In the genomic region with DNA sequence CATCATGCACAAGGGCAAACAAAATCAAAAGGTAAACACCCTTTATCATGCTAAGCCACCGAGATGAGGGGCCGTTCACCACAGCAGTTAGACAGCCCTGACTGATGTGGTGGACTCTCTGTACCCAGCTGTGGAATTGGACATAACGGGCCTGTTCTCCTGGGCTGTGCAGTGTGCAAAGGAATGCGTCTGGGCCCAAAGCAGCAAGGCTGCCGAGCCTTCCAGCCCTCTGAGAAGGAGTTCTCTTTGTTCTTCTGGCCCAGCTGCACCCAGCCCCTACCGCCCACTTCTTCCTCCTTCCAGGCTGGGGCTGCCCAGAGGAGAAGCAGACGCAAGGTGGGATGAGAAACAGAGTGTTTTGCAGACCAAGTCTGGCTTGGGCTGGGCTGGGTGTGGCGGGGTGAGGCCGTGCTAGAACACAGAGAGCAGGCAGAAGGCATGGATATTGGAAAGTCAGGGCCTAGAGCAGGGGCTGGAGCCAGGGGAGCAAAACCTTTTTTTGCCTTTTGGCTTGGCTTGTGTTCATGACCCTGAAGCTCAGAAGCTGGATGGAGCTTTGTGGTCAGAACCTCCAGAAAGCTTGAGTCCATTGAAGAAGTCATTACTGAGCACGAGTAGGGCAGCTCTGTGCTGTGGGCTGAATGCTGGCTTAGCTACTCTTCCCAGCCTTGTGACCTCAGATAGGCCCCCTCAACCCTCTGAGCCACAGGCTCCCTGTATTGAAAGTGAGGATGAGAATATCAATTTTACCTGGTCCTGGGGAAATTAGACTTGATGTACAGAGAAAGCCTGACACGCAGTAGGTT, we compare ENCODE assay signal across 2 cellular contexts.
TF ChIP-seq lines count a peak whose summit lies in the region.

No MANE protein-coding gene starts in this region.

TF ChIP-seq in HEK293, 187 proteins besides CTCF, POLR2A, EP300 and RAD21:
- TF ChIP-seq, protein P1, sequence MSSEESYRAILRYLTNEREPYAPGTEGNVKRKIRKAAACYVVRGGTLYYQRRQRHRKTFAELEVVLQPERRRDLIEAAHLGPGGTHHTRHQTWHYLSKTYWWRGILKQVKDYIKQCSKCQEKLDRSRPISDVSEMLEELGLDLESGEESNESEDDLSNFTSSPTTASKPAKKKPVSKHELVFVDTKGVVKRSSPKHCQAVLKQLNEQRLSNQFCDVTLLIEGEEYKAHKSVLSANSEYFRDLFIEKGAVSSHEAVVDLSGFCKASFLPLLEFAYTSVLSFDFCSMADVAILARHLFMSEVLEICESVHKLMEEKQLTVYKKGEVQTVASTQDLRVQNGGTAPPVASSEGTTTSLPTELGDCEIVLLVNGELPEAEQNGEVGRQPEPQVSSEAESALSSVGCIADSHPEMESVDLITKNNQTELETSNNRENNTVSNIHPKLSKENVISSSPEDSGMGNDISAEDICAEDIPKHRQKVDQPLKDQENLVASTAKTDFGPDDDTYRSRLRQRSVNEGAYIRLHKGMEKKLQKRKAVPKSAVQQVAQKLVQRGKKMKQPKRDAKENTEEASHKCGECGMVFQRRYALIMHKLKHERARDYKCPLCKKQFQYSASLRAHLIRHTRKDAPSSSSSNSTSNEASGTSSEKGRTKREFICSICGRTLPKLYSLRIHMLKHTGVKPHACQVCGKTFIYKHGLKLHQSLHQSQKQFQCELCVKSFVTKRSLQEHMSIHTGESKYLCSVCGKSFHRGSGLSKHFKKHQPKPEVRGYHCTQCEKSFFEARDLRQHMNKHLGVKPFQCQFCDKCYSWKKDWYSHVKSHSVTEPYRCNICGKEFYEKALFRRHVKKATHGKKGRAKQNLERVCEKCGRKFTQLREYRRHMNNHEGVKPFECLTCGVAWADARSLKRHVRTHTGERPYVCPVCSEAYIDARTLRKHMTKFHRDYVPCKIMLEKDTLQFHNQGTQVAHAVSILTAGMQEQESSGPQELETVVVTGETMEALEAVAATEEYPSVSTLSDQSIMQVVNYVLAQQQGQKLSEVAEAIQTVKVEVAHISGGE (tag by site-specific recombination; conservative IDR thresholded peaks at IDR 0.05; ENCODE audit: low read depth): no peak
- TF ChIP-seq ZNF629 (tag by site-specific recombination; IDR thresholded peaks at IDR 0.05): no peak
- TF ChIP-seq KLF1 (tag by site-specific recombination; IDR thresholded peaks at IDR 0.05): peak; percentile 70
- peak; percentile 58; the same call in 1 of the 2 replicates for TF ChIP-seq ZFHX2 (tag by site-specific recombination; conservative IDR thresholded peaks at IDR 0.05)
- TF ChIP-seq, protein P2, sequence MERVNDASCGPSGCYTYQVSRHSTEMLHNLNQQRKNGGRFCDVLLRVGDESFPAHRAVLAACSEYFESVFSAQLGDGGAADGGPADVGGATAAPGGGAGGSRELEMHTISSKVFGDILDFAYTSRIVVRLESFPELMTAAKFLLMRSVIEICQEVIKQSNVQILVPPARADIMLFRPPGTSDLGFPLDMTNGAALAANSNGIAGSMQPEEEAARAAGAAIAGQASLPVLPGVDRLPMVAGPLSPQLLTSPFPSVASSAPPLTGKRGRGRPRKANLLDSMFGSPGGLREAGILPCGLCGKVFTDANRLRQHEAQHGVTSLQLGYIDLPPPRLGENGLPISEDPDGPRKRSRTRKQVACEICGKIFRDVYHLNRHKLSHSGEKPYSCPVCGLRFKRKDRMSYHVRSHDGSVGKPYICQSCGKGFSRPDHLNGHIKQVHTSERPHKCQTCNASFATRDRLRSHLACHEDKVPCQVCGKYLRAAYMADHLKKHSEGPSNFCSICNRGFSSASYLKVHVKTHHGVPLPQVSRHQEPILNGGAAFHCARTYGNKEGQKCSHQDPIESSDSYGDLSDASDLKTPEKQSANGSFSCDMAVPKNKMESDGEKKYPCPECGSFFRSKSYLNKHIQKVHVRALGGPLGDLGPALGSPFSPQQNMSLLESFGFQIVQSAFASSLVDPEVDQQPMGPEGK (tag by site-specific recombination; IDR thresholded peaks at IDR 0.05): no peak
- peak; percentile 42; the same call in 1 of the 2 replicates for TF ChIP-seq EGR2 (tag by site-specific recombination; IDR thresholded peaks at IDR 0.05; ENCODE audit: low read depth)

TF ChIP-seq in H1, 55 proteins besides CTCF, POLR2A, EP300 and RAD21:
- TF ChIP-seq JUN (IDR thresholded peaks at IDR 0.05; ENCODE audit: low read depth, low read length) (no peak), EZH2 (IDR thresholded peaks at IDR 0.05; ENCODE audit: low read depth, low read length, severe bottlenecking) (no peak), SP1 (IDR thresholded peaks at IDR 0.05; ENCODE audit: low read depth, low read length) (no peak), FOSL1 (IDR thresholded peaks at IDR 0.05; ENCODE audit: insufficient read depth, low read depth, low read length) (no peak), SRF (IDR thresholded peaks at IDR 0.05; ENCODE audit: low read depth, low read length) (no peak), SAP30 (IDR thresholded peaks at IDR 0.05; ENCODE audit: insufficient read depth, insufficient replicate concordance, low read length) (no peak), RXRA (IDR thresholded peaks at IDR 0.05; ENCODE audit: insufficient read depth, low read depth, low read length) (no peak), ZNF274 (IDR thresholded peaks at IDR 0.05; ENCODE audit: borderline replicate concordance, extremely low read depth, low read length) (no peak), KDM4A (IDR thresholded peaks at IDR 0.05; ENCODE audit: low read depth, low read length, severe bottlenecking) (no peak), HDAC2 (IDR thresholded peaks at IDR 0.05; ENCODE audit: borderline replicate concordance in 1 of 2, low read depth in 2 of 2, low read length in 2 of 2) (no peak), CHD2 (IDR thresholded peaks at IDR 0.05; ENCODE audit: low read length) (no peak), POU5F1 (IDR thresholded peaks at IDR 0.05; ENCODE audit: low read depth, low read length) (no peak), SIRT6 (IDR thresholded peaks at IDR 0.05; ENCODE audit: low read length) (no peak), HDAC6 (IDR thresholded peaks at IDR 0.05; ENCODE audit: low read depth, low read length) (no peak), TAF1 (IDR thresholded peaks at IDR 0.05; ENCODE audit: low read depth, low read length) (no peak), GABPA (IDR thresholded peaks at IDR 0.05; ENCODE audit: borderline replicate concordance, insufficient read depth, low read length) (no peak)
- TF ChIP-seq, protein P3, sequence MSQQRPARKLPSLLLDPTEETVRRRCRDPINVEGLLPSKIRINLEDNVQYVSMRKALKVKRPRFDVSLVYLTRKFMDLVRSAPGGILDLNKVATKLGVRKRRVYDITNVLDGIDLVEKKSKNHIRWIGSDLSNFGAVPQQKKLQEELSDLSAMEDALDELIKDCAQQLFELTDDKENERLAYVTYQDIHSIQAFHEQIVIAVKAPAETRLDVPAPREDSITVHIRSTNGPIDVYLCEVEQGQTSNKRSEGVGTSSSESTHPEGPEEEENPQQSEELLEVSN (IDR thresholded peaks at IDR 0.05): no peak
- TF ChIP-seq, protein P4, sequence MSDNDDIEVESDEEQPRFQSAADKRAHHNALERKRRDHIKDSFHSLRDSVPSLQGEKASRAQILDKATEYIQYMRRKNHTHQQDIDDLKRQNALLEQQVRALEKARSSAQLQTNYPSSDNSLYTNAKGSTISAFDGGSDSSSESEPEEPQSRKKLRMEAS (IDR thresholded peaks at IDR 0.05): no peak
- TF ChIP-seq, protein P5, sequence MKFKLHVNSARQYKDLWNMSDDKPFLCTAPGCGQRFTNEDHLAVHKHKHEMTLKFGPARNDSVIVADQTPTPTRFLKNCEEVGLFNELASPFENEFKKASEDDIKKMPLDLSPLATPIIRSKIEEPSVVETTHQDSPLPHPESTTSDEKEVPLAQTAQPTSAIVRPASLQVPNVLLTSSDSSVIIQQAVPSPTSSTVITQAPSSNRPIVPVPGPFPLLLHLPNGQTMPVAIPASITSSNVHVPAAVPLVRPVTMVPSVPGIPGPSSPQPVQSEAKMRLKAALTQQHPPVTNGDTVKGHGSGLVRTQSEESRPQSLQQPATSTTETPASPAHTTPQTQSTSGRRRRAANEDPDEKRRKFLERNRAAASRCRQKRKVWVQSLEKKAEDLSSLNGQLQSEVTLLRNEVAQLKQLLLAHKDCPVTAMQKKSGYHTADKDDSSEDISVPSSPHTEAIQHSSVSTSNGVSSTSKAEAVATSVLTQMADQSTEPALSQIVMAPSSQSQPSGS (IDR thresholded peaks at IDR 0.05; ENCODE audit: low read length): no peak
